7 cellular contexts compared by ENCODE assay signal in genomic region chr12:69317233-69317632, GRCh38. TPM values are rescaled to one million over a fixed set of nuclear protein-coding genes. Genes with fewer than 3 reads are reported as not detected.
"Had no signal": no experiment of that assay in that cellular context is flagged by ENCODE, and none has a peak within 500 bp of the region (broad histone marks: within the 10 kb centered on the region; RNA-seq: fewer than 3 reads in every experiment).

No MANE protein-coding gene starts in this region.

RNA-seq across cellular contexts. Expression of gene LYZ, which starts 30.9 kb away (rescaled TPM):
- total RNA-seq: activated CD4-positive, alpha-beta memory T cell treated with anti-CD3 and anti-CD28 coated beads for 36 hours; activated CD4-positive, alpha-beta T cell treated with anti-CD3 and anti-CD28 coated beads for 36 hours; activated CD4-positive, alpha-beta T cell treated with anti-CD3 and anti-CD28 coated beads, Interleukin-2, amount 10 ng/mL, durations not matched to agents 24 days and 14 days; activated CD4-positive, alpha-beta T cell treated with anti-CD3 and anti-CD28 coated beads, Interleukin-2, amount 10 ng/mL, durations not matched to agents 7 days and 5 days; activated CD8-positive, alpha-beta memory T cell treated with anti-CD3 and anti-CD28 coated beads for 36 hours; activated CD8-positive, alpha-beta T cell treated with anti-CD3 and anti-CD28 coated beads for 36 hours; activated CD8-positive, alpha-beta T cell treated with anti-CD3 and anti-CD28 coated beads, Interleukin-2, amount 10 ng/mL, durations not matched to agents 7 days and 5 days had no signal
